Comparison of ENCODE assay signal across 8 cellular contexts in the genomic region with DNA sequence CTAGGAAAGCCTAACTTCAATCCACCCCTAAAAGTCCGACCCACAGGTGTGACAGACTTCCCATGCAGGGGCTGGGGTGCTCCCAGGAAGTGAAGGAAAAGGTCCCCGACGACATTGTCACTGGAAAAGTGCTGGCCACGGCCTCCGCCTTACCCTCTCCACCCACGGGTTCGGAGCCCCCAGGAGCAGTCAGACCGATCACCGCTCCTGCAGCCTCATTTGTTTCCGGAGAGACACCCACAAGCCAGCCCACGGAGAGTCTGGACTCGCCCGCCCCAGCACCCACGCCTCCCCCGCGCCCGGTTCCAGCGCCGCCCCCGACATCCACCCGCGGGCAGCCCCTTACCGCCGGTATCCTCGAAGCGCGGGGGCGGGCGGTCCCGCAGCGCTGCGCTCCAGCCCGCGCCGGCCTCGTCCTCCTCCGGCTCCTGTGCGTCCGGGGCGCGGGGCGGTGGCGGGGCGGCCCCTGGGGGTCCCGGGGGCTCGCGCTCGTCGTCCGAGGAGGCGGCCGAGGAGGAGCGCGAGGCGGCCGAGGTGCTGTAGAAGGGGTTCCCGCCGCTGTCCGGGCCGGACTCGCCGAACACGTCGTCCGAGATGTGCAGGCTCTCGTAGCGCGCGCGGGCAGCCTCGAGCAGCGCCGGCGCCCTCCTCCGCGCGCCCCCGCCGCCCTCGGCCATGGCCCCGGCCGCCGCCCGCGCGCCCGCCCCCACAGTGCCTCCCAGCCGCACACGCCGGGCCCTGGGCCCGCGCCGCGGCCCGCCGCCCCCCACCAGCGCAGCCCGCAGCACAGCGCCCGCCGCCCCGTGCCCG. TPM values are rescaled to one million over a fixed set of nuclear protein-coding genes. Genes with fewer than 3 reads are reported as not detected.
A peak's percentile ranks its signal among the peaks of the same experiment; 100 is the strongest.
DNase-seq lines count a peak whose midpoint lies in the region; ATAC-seq, FAIRE-seq and TF ChIP-seq lines count a peak whose summit lies in the region.

No MANE protein-coding gene starts in this region.

- no peaks in the 10 kb centered on the region for H3F3A ChIP-seq in OCI-LY1 (ENCODE audit: insufficient read depth, low read length)

- H3K9me2 ChIP-seq in OCI-LY1 (ENCODE audit: low read depth, low read length): no peaks in the 10 kb centered on the region

- ATAC-seq in activated CD4-positive, CD25-positive, alpha-beta regulatory T cell treated with anti-CD3 and anti-CD28 coated beads, Interleukin-2, amount 50 U/mL, for 24 hours: no peak
- ATAC-seq in GM21528 (IDR thresholded peaks at IDR 0.05; ENCODE audit: low FRiP score, unreplicated experiment): no peak

- H3K9me3 ChIP-seq in OCI-LY1 (ENCODE audit: low read length): no peaks in the 10 kb centered on the region

- no peaks in the 10 kb centered on the region for H3K36me3 ChIP-seq in OCI-LY1 (ENCODE audit: insufficient read depth, low read length)

- H3K4me3 ChIP-seq in OCI-LY1 (ENCODE audit: low read depth, low read length, poor library complexity, severe bottlenecking) (peak overlapping the region; percentile 21), skeletal muscle cell (ENCODE audit: low read depth, low read length) (peak overlapping the region; percentile 51)

- no peak overlapping the region for H2AFZ ChIP-seq in OCI-LY1 (ENCODE audit: low read length)

- H3K27me3 ChIP-seq in OCI-LY1 (ENCODE audit: insufficient read depth, low read length): no peaks in the 10 kb centered on the region

- H3K9ac ChIP-seq in OCI-LY1 (ENCODE audit: low read length): no peak overlapping the region

- peak overlapping the region; percentile 41 for H3K4me2 ChIP-seq in OCI-LY1 (ENCODE audit: low read length)

- DNase-seq in NCI-H2107 (lab: John Stamatoyannopoulos, UW) (peak; percentile 21), NCI-H2107 treated with DMSO at 0.1 percent for 48 hours (lab: John Stamatoyannopoulos, UW; ENCODE audit: unreplicated experiment) (no peak), frontal cortex (ENCODE audit: low spot score in 2 of 2) (peak; percentile 33 to 59), skeletal muscle cell (ENCODE audit: low read depth) (no peak), occipital lobe (lab: John Stamatoyannopoulos, UW) (no peak)

- H3K79me2 ChIP-seq in OCI-LY1 (ENCODE audit: insufficient read depth, low read length): no peaks in the 10 kb centered on the region

- no peaks in the 10 kb centered on the region for H4K20me1 ChIP-seq in OCI-LY1 (ENCODE audit: insufficient read depth, low read length)

- no peaks in the 10 kb centered on the region for H3K4me1 ChIP-seq in OCI-LY1 (ENCODE audit: insufficient read depth, low read length, severe bottlenecking)

- no peak for TF ChIP-seq CTCF in OCI-LY1 (IDR thresholded peaks at IDR 0.05; ENCODE audit: low read length)

- no peak overlapping the region for H3K27ac ChIP-seq in OCI-LY1 (ENCODE audit: low read depth, low read length, poor library complexity, severe bottlenecking)

- FAIRE-seq in frontal cortex (lab: Jason Lieb, UNC): no peak

RNA-seq across cellular contexts. Expression of gene PGBD5, which starts 0.7 kb away (rescaled TPM):
- total RNA-seq in frontal cortex: 15.9 TPM
- 25.6 TPM for total RNA-seq in occipital lobe

Comparison
In these comparisons a context has a peak if more than half of its experiments do, and no peak if none do; other contexts are left out.
1. DNase-seq: peak in NCI-H2107 (single experiment) and frontal cortex (2 of 2); none in NCI-H2107 treated with DMSO at 0.1 percent for 48 hours (single experiment), skeletal muscle cell (single experiment) and occipital lobe (single experiment).